Comparison of ENCODE assay signal across 11 cellular contexts in the genomic region with DNA sequence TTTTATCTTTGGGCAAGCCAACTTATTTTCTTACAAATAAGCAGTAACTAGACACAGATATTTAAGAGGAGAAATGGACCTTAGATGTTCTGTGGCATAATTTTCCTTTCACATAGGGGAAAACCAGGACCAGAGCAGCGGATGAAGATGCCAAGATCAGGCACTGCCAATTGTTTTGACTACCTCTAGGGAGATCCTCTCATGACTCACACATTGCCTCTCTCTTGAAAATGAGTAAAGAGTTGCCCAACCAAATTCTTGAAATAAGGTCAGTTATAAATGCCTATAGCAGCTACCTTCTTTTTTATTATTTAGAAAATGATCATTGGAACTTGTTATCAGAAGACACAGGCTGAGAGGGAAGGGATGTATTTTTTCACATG.
DNase-seq lines count a peak whose midpoint lies in the region; ATAC-seq lines count a peak whose summit lies in the region.
"Had no signal": no experiment of that assay in that cellular context is flagged by ENCODE, and none has a peak within 500 bp of the region (broad histone marks: within the 10 kb centered on the region; RNA-seq: fewer than 3 reads in every experiment).

No MANE protein-coding gene starts in this region.

- WGBS in trophoblast cell (ENCODE audit: extremely low coverage, insufficient coverage, insufficient read length), result no CpG with 5 or more reads among the region's 1 CpG

- H3K18ac ChIP-seq in trophoblast cell (ENCODE audit: low read length), result no peak overlapping the region

- no peak overlapping the region for H3K27ac ChIP-seq in trophoblast cell (ENCODE audit: low read depth, low read length)

- no peaks in the 10 kb centered on the region for H3K36me3 ChIP-seq in trophoblast cell (ENCODE audit: control insufficient read depth in 1 of 2, insufficient read depth in 2 of 2, low read length in 2 of 2)

- H3K79me2 ChIP-seq in trophoblast cell (ENCODE audit: control insufficient read depth, insufficient read depth, low read length, poor library complexity), result no peaks in the 10 kb centered on the region

- DNase-seq in EH (ENCODE audit: low read depth), result peak; percentile 13
- peak; percentile 75 for DNase-seq in M059J (ENCODE audit: low read depth)
- DNase-seq in dedifferentiated amniotic fluid mesenchymal stem cell (ENCODE audit: extremely low spot score), result peak; percentile 51
- DNase-seq in trophoblast cell, result peak; percentile 15 to 57
- DNase-seq in activated effector memory CD4-positive, alpha-beta T cell treated with anti-CD3 and anti-CD28 coated beads, Interleukin-2, amount 50 U/mL, for 16 hours, result no peak
- DNase-seq in activated CD8-positive, alpha-beta memory T cell treated with anti-CD3 and anti-CD28 coated beads, Interleukin-2, amount 10 ng/mL, durations not matched to agents 7 days and 5 days, result no peak
- DNase-seq in GF-D8 (lab: John Stamatoyannopoulos, UW), result no peak
- DNase-seq in activated gamma-delta T cell (lab: John Stamatoyannopoulos, UW), result no peak
- DNase-seq: effector CD4-positive, alpha-beta T cell; NCI-H1930; stimulated activated naive CD4-positive, alpha-beta T cell treated with Interleukin-2 at 50 U/mL for 16 hours had no signal

- no peaks in the 10 kb centered on the region for H3K36me3 Mint-ChIP-seq in activated CD8-positive, alpha-beta memory T cell treated with anti-CD3 and anti-CD28 coated beads, Interleukin-2, amount 10 ng/mL, durations not matched to agents 7 days and 5 days

- H2AK5ac ChIP-seq in trophoblast cell (ENCODE audit: low read length), result no peak overlapping the region

- no peak overlapping the region for H3K4me3 ChIP-seq in trophoblast cell (ENCODE audit: low read depth, low read length)

- no peak overlapping the region for H3K4me2 ChIP-seq in trophoblast cell (ENCODE audit: low read length)

- no peak for ATAC-seq in activated CD8-positive, alpha-beta memory T cell treated with anti-CD3 and anti-CD28 coated beads, Interleukin-2, amount 10 ng/mL, durations not matched to agents 7 days and 5 days

- no peaks in the 10 kb centered on the region for H3K4me1 Mint-ChIP-seq in activated CD8-positive, alpha-beta memory T cell treated with anti-CD3 and anti-CD28 coated beads, Interleukin-2, amount 10 ng/mL, durations not matched to agents 7 days and 5 days

- no peak overlapping the region for H2AFZ ChIP-seq in trophoblast cell (ENCODE audit: insufficient read depth, low read length, poor library complexity)

- no peaks in the 10 kb centered on the region for H3K79me1 ChIP-seq in trophoblast cell (ENCODE audit: low read length)

- H4K12ac ChIP-seq in trophoblast cell (ENCODE audit: low read depth, low read length), result no peak overlapping the region

- H2BK120ac ChIP-seq in trophoblast cell (ENCODE audit: insufficient read depth, low read length, poor library complexity), result no peak overlapping the region

- H3K4me3 Mint-ChIP-seq in activated CD8-positive, alpha-beta memory T cell treated with anti-CD3 and anti-CD28 coated beads, Interleukin-2, amount 10 ng/mL, durations not matched to agents 7 days and 5 days, result no peak overlapping the region

- H3K9ac ChIP-seq in trophoblast cell (ENCODE audit: low read length), result no peak overlapping the region

- H2BK5ac ChIP-seq in trophoblast cell (ENCODE audit: low read depth, low read length, poor library complexity), result no peak overlapping the region

- H2BK12ac ChIP-seq in trophoblast cell (ENCODE audit: low read length), result no peak overlapping the region

- H3K23ac ChIP-seq in trophoblast cell (ENCODE audit: low read length), result no peak overlapping the region

- H3K14ac ChIP-seq in trophoblast cell (ENCODE audit: low read length), result no peak overlapping the region

- H3K27me3 Mint-ChIP-seq in activated CD8-positive, alpha-beta memory T cell treated with anti-CD3 and anti-CD28 coated beads, Interleukin-2, amount 10 ng/mL, durations not matched to agents 7 days and 5 days, result no peaks in the 10 kb centered on the region

- CTCF ChIA-PET in activated CD8-positive, alpha-beta memory T cell treated with anti-CD3 and anti-CD28 coated beads, Interleukin-2, amount 10 ng/mL, durations not matched to agents 7 days and 5 days (lab: Charles Lee), result no interaction called here

- H3K27me3 ChIP-seq in trophoblast cell (ENCODE audit: insufficient read depth, low read length), result no peaks in the 10 kb centered on the region

- no peaks in the 10 kb centered on the region for H3K4me1 ChIP-seq in trophoblast cell (ENCODE audit: control insufficient read depth in 1 of 2, insufficient read depth in 2 of 2, low read length in 2 of 2)

- no peaks in the 10 kb centered on the region for H3K9me3 Mint-ChIP-seq in activated CD8-positive, alpha-beta memory T cell treated with anti-CD3 and anti-CD28 coated beads, Interleukin-2, amount 10 ng/mL, durations not matched to agents 7 days and 5 days (ENCODE audit: low read depth)

- no peak overlapping the region for H4K8ac ChIP-seq in trophoblast cell (ENCODE audit: low read depth, low read length)

- H4K91ac ChIP-seq in trophoblast cell (ENCODE audit: low read depth, low read length), result no peak overlapping the region

- H3K9me3 ChIP-seq in trophoblast cell (ENCODE audit: insufficient read depth, low read depth, low read length), result no peaks in the 10 kb centered on the region

- H3K27ac Mint-ChIP-seq in activated CD8-positive, alpha-beta memory T cell treated with anti-CD3 and anti-CD28 coated beads, Interleukin-2, amount 10 ng/mL, durations not matched to agents 7 days and 5 days, result no peak overlapping the region

- no peak overlapping the region for H3K4ac ChIP-seq in trophoblast cell (ENCODE audit: low read depth, low read length)

Comparison
In these comparisons a context has a peak if more than half of its experiments do, and no peak if none do; other contexts are left out.
1. DNase-seq: peak in EH (single experiment), M059J (single experiment), dedifferentiated amniotic fluid mesenchymal stem cell (single experiment) and trophoblast cell (2 of 2); none in activated effector memory CD4-positive, alpha-beta T cell treated with anti-CD3 and anti-CD28 coated beads, Interleukin-2, amount 50 U/mL, for 16 hours (single experiment), activated CD8-positive, alpha-beta memory T cell treated with anti-CD3 and anti-CD28 coated beads, Interleukin-2, amount 10 ng/mL, durations not matched to agents 7 days and 5 days (single experiment), GF-D8 (single experiment) and activated gamma-delta T cell (single experiment).